Comparison of ENCODE assay signal across 20 cellular contexts in genomic region chr2:1551905-1552304, GRCh38.
DNase-seq lines count a peak whose midpoint lies in the region; ATAC-seq, FAIRE-seq and TF ChIP-seq lines count a peak whose summit lies in the region.
"Had no signal": no experiment of that assay in that cellular context is flagged by ENCODE, and none has a peak within 500 bp of the region (broad histone marks: within the 10 kb centered on the region; RNA-seq: fewer than 3 reads in every experiment).

No MANE protein-coding gene starts in this region.

- peaks cover 3 to 38% of the 10 kb centered on the region in 2 experiments for H3K27me3 ChIP-seq in HepG2 (ENCODE audit: control insufficient read depth in 1 of 2, insufficient read depth in 2 of 2, low read length in 2 of 2)
- no peaks in the 10 kb centered on the region for H3K27me3 ChIP-seq in right lobe of liver
- H3K27me3 ChIP-seq in K562 (ENCODE audit: control insufficient read depth in 2 of 2, insufficient read depth in 2 of 2, low read length in 2 of 2), result peaks cover 0 to 11% of the 10 kb centered on the region in 2 experiments; a peak in 2 of 5 replicates

- intact Hi-C loops in HepG2 (cut with micrococcal nuclease; ENCODE audit: unreplicated experiment), result no loop called here
- intact Hi-C loops in right lobe of liver (cut with DNase I), result no loop called here
- intact Hi-C loops in K562 (cut with micrococcal nuclease), result no loop called here

- POLR2A ChIA-PET in HepG2 (lab: Yijun Ruan, JAX), result no interaction called here
- POLR2A ChIA-PET in K562 (lab: Yijun Ruan, JAX), result no interaction called here

- no peak for ATAC-seq in HepG2
- ATAC-seq in right lobe of liver, result no peak
- no peak for ATAC-seq in K562

- H3K9me3 ChIP-seq in HepG2 (ENCODE audit: low read length) (no peaks in the 10 kb centered on the region), right lobe of liver (no peaks in the 10 kb centered on the region), K562 (replicated peaks; ENCODE audit: control insufficient read depth, insufficient read depth, low read depth, low read length) (no peaks in the 10 kb centered on the region)
- H3K9me3 ChIP-seq: HAP-1 had no signal

- no peaks in the 10 kb centered on the region for H3K9me1 ChIP-seq in K562 (ENCODE audit: control insufficient read depth, insufficient read depth, low read length)

- H4K20me1 ChIP-seq in HepG2 (ENCODE audit: insufficient read depth, low read length) (no peaks in the 10 kb centered on the region; the same call in 1 of the 2 replicates), K562 (replicated peaks; ENCODE audit: control insufficient read depth, insufficient read depth, low read length) (no peaks in the 10 kb centered on the region)

- in situ Hi-C loops in HepG2 (cut with HindIII; ENCODE audit: extremely low pct_ligation_motif_present, low pct_unique_long_range_greater_than_20kb), result no loop called here
- in situ Hi-C loops in K562 (cut with MboI), result no loop called here

- CTCF ChIA-PET in HepG2 (lab: Yijun Ruan, JAX; ENCODE audit: low intra/inter-chr PET ratio, low total read pairs) (no interaction called here), K562 (lab: Yijun Ruan, JAX; ENCODE audit: low intra/inter-chr PET ratio) (no interaction called here)

- no peak for TF ChIP-seq POLR2A in HepG2 (IDR thresholded peaks at IDR 0.05; ENCODE audit: insufficient read depth in 1 of 2, low read depth in 2 of 2, low read length in 2 of 2)
- no peak for TF ChIP-seq POLR2A in right lobe of liver (IDR thresholded peaks at IDR 0.05)
- TF ChIP-seq POLR2A in K562 (conservative IDR thresholded peaks at IDR 0.05), result no peak
- TF ChIP-seq POLR2A in GM12891 (IDR thresholded peaks at IDR 0.05; ENCODE audit: low read depth, low read length), result no peak
- no peak for TF ChIP-seq POLR2A in H54 (IDR thresholded peaks at IDR 0.05; ENCODE audit: low read depth, low read length)

- DNase-seq in HepG2 (ENCODE audit: low spot score) (no peak), right lobe of liver (no peak), K562 (ENCODE audit: extremely low read depth in 1 of 4, low spot score in 3 of 4) (no peak), superior temporal gyrus (ENCODE audit: extremely low spot score) (peak; percentile 2), mucosa of gallbladder (ENCODE audit: low spot score) (no peak), GM12891 (ENCODE audit: insufficient read length, low spot score) (no peak), H54 (ENCODE audit: insufficient read length, low spot score) (no peak)
- DNase-seq: 8988T; C1 segment of cervical spinal cord; Calu3; CD4-positive, alpha-beta memory T cell; COR-L47; DMS53; DMS79 treated with DMSO at 0.1 percent for 48 hours; GF-D8; GM23248; HFFc6 had no signal

- no TSS peak for BruUV-seq in HepG2 (replicated peaks; lab: Mats Ljungman, UMichigan)
- BruUV-seq in K562 (replicated peaks; lab: Mats Ljungman, UMichigan), result no TSS peak

- H2AFZ ChIP-seq in HepG2 (ENCODE audit: low read length), result no peak overlapping the region
- H2AFZ ChIP-seq in K562 (ENCODE audit: low read depth, low read length), result no peak overlapping the region
- H2AFZ ChIP-seq: GM23248 had no signal

- 10% methylated on average over 4 of the region's 4 CpGs for WGBS in HepG2 (ENCODE audit: low lambda C conversion rate)
- 77% methylated on average over 4 of the region's 4 CpGs for WGBS in right lobe of liver (ENCODE audit: insufficient coverage, low coverage, low lambda C conversion rate, missing lambda C conversion rate)
- 0% methylated on average over 4 of the region's 4 CpGs for WGBS in K562 (ENCODE audit: insufficient coverage, low coverage, missing lambda C conversion rate)

- no peak overlapping the region for H3K27ac ChIP-seq in HepG2 (ENCODE audit: extremely low read length, insufficient read depth, low read length)
- no peak overlapping the region for H3K27ac ChIP-seq in right lobe of liver
- no peak overlapping the region for H3K27ac ChIP-seq in K562 (ENCODE audit: extremely low read depth, low read depth, low read length)
- H3K27ac ChIP-seq: GM23248 had no signal

- H3K79me2 ChIP-seq in HepG2 (ENCODE audit: insufficient read depth, low read length) (no peaks in the 10 kb centered on the region), K562 (ENCODE audit: control insufficient read depth, insufficient read depth, low read length) (no peaks in the 10 kb centered on the region)

- no peak overlapping the region for H3K4me2 ChIP-seq in HepG2 (ENCODE audit: low read depth, low read length)
- no peak overlapping the region for H3K4me2 ChIP-seq in K562 (ENCODE audit: insufficient read depth, low read length)

- FAIRE-seq in HepG2 (lab: Jason Lieb, UNC) (no peak), K562 (lab: Jason Lieb, UNC) (no peak), GM12891 (lab: Jason Lieb, UNC) (no peak), H54 (lab: Jason Lieb, UNC) (no peak)
- FAIRE-seq: GM12892, GM19239 had no signal

- no peak overlapping the region for H3K9ac ChIP-seq in HepG2 (ENCODE audit: insufficient read depth, low read depth, low read length)
- H3K9ac ChIP-seq in K562 (ENCODE audit: insufficient read depth in 1 of 2, low read depth in 2 of 2, low read length in 2 of 2), result no peak overlapping the region
- H3K9ac ChIP-seq: GM23248 had no signal

- TF ChIP-seq EP300 in HepG2 (IDR thresholded peaks at IDR 0.05; ENCODE audit: low read depth in 2 of 2, low read length in 2 of 2) (no peak), HepG2 (CRISPR knock-in tag; IDR thresholded peaks at IDR 0.05; ENCODE audit: borderline replicate concordance) (no peak), K562 (IDR thresholded peaks at IDR 0.05; ENCODE audit: low read length) (no peak)

- TF ChIP-seq RAD21 in HepG2 (CRISPR knock-in tag; IDR thresholded peaks at IDR 0.05) (no peak), K562 (CRISPR knock-in tag; conservative IDR thresholded peaks at IDR 0.05 in 1 of 2, IDR thresholded peaks at IDR 0.05 in 1 of 2) (no peak)

- TF ChIP-seq CTCF in HepG2 (CRISPR knock-in tag; IDR thresholded peaks at IDR 0.05) (no peak), right lobe of liver (IDR thresholded peaks at IDR 0.05) (no peak), K562 (IDR thresholded peaks at IDR 0.05 in 2 of 3, conservative IDR thresholded peaks at IDR 0.05 in 1 of 3; ENCODE audit: insufficient read depth in 2 of 3, low read depth in 1 of 3, low read length in 3 of 3) (no peak)

- H3K4me3 ChIP-seq in HepG2 (replicated peaks in 1 of 3; ENCODE audit: insufficient read depth in 1 of 3, low read depth in 2 of 3, low read length in 3 of 3), result no peak overlapping the region
- no peak overlapping the region for H3K4me3 ChIP-seq in right lobe of liver
- H3K4me3 ChIP-seq in K562, result no peak overlapping the region
- H3K4me3 ChIP-seq: GM23248, HAP-1 had no signal

- no peaks in the 10 kb centered on the region for H3K36me3 ChIP-seq in HepG2 (replicated peaks in 1 of 2; ENCODE audit: control insufficient read depth in 1 of 2, insufficient read depth in 2 of 2, low read length in 2 of 2)
- no peaks in the 10 kb centered on the region for H3K36me3 ChIP-seq in right lobe of liver
- H3K36me3 ChIP-seq in K562 (ENCODE audit: control insufficient read depth, insufficient read depth, low read length), result no peaks in the 10 kb centered on the region
- H3K36me3 ChIP-seq: HAP-1 had no signal

- peaks cover 7% of the 10 kb centered on the region; the same call in 1 of the 2 replicates for H3K4me1 ChIP-seq in HepG2 (ENCODE audit: insufficient read depth, low read length)
- peaks cover 0 to 13% (median 0%) of the 10 kb centered on the region in 4 donors for H3K4me1 ChIP-seq in right lobe of liver
- peaks cover 0 to 6% of the 10 kb centered on the region in 2 experiments; a peak in 2 of 5 replicates for H3K4me1 ChIP-seq in K562 (replicated peaks in 1 of 2; ENCODE audit: control insufficient read depth in 2 of 2, insufficient read depth in 2 of 2, low read length in 2 of 2)
- H3K4me1 ChIP-seq: HAP-1 had no signal

TF ChIP-seq in HepG2, 621 proteins besides CTCF, POLR2A, EP300 and RAD21 (continues in another document):
- TF ChIP-seq FOSL1 (CRISPR knock-in tag; IDR thresholded peaks at IDR 0.05; ENCODE audit: borderline replicate concordance), result no peak
- peak; percentile 85 to 91 for TF ChIP-seq MAFK (conservative IDR thresholded peaks at IDR 0.05 in 1 of 2, IDR thresholded peaks at IDR 0.05 in 1 of 2; ENCODE audit: low read length in 2 of 2)

TF ChIP-seq in K562, 482 proteins besides CTCF, POLR2A, EP300 and RAD21 (continues in another document):
- peak; percentile 32; the same call in 1 of the 2 replicates for TF ChIP-seq MAFG (tag; conservative IDR thresholded peaks at IDR 0.05)
- peak; percentile 53; the same call in 1 of the 2 replicates for TF ChIP-seq MAFK (IDR thresholded peaks at IDR 0.05; ENCODE audit: low read length)

TF ChIP-seq in GM12891, 5 proteins besides CTCF, POLR2A, EP300 and RAD21:
- no peak for TF ChIP-seq POU2F2 (IDR thresholded peaks at IDR 0.05; ENCODE audit: low read depth, low read length)
- no peak for TF ChIP-seq POLR2AphosphoS5 (IDR thresholded peaks at IDR 0.05; ENCODE audit: low read depth, low read length)
- no peak for TF ChIP-seq PAX5 (IDR thresholded peaks at IDR 0.05; ENCODE audit: insufficient read depth, low read length, severe bottlenecking)
- TF ChIP-seq TAF1 (IDR thresholded peaks at IDR 0.05; ENCODE audit: low read depth, low read length), result no peak
- TF ChIP-seq SPI1 (IDR thresholded peaks at IDR 0.05; ENCODE audit: low read depth, low read length), result no peak

Comparison
In these comparisons a context has a peak if more than half of its experiments do, and no peak if none do; other contexts are left out.
1. Of the 241 proteins assayed by ChIP-seq in both HepG2 and K562: peak only in HepG2: none; only in K562: MAFG; in both: MAFF and MAFK; in neither: 238.